8 cellular contexts compared by ENCODE assay signal in genomic region chr1:171644805-171645483, GRCh38. TPM values are rescaled to one million over a fixed set of nuclear protein-coding genes. Genes with fewer than 3 reads are reported as not detected.
DNase-seq lines count a peak whose midpoint lies in the region; ATAC-seq and TF ChIP-seq lines count a peak whose summit lies in the region.

No MANE protein-coding gene starts in this region.

- DNase-seq in BJ (ENCODE audit: low read depth) = peak; percentile 55
- peak; percentile 72 for DNase-seq in LoVo (ENCODE audit: low spot score)
- peak; percentile 80 for DNase-seq in RPMI7951 (ENCODE audit: low read depth)
- peak; percentile 63 for DNase-seq in activated T-helper 1 cell treated with anti-CD3 and anti-CD28 coated beads, Interleukin-12 subunit alpha, Interleukin-12 subunit beta, Interleukin-2, Interleukin-4 antibody, amounts not matched to agents 30 ng/mL and 10 ng/mL and 1 ng/mL, durations not matched to agents 14 hours and 24 hours and 36 hours (ENCODE audit: low spot score)
- DNase-seq in fibroblast of villous mesenchyme (ENCODE audit: low read depth) = peak; percentile 87

- H3K27me3 ChIP-seq in BJ (ENCODE audit: control insufficient read depth, insufficient read depth, low read length) (no peaks in the 10 kb centered on the region; the same call in 1 of the 2 replicates), neutrophil (no peaks in the 10 kb centered on the region), subcutaneous abdominal adipose tissue (ENCODE audit: control insufficient read depth in 5 of 5, insufficient read depth in 4 of 5, low read length in 5 of 5) (no peaks in the 10 kb centered on the region)

- no peaks in the 10 kb centered on the region for H3K9me3 Mint-ChIP-seq in activated T-helper 1 cell treated with anti-CD3 and anti-CD28 coated beads, Interleukin-12 subunit alpha, Interleukin-12 subunit beta, Interleukin-2, Interleukin-4 antibody, amounts not matched to agents 30 ng/mL and 10 ng/mL and 1 ng/mL, durations not matched to agents 14 hours and 24 hours and 36 hours

- H3K9ac ChIP-seq in subcutaneous abdominal adipose tissue (ENCODE audit: low read length in 5 of 5) = peak overlapping the region in 1 of 5 donors; percentile 2

- intact Hi-C loops in activated T-helper 1 cell treated with anti-CD3 and anti-CD28 coated beads, Interleukin-12 subunit alpha, Interleukin-12 subunit beta, Interleukin-2, Interleukin-4 antibody, amounts not matched to agents 30 ng/mL and 10 ng/mL and 1 ng/mL, durations not matched to agents 14 hours and 24 hours and 36 hours (cut with micrococcal nuclease) = loop anchor here (1.0 kb wide), 3 partner anchors 96 to 340 kb away; partner anchors contain the start of gene METTL13

- POLR2A ChIA-PET in BJ (lab: Charles Lee) = no interaction called here

- no peak overlapping the region for H3K4me3 ChIP-seq in BJ (ENCODE audit: low read depth, low read length)
- H3K4me3 ChIP-seq in fibroblast of villous mesenchyme (ENCODE audit: low read depth, low read length) = no peak overlapping the region
- H3K4me3 ChIP-seq in neutrophil (ENCODE audit: low read depth in 1 of 2, low read length in 1 of 2) = no peak overlapping the region
- peak overlapping the region in 1 of 5 donors; percentile 14 for H3K4me3 ChIP-seq in subcutaneous abdominal adipose tissue (ENCODE audit: low read depth in 1 of 5, low read length in 5 of 5)

- H3K4me3 Mint-ChIP-seq in activated T-helper 1 cell treated with anti-CD3 and anti-CD28 coated beads, Interleukin-12 subunit alpha, Interleukin-12 subunit beta, Interleukin-2, Interleukin-4 antibody, amounts not matched to agents 30 ng/mL and 10 ng/mL and 1 ng/mL, durations not matched to agents 14 hours and 24 hours and 36 hours = no peak overlapping the region

- ATAC-seq in GM19467 (IDR thresholded peaks at IDR 0.05; ENCODE audit: unreplicated experiment) = peak; percentile 79

- peak; percentile 86 for TF ChIP-seq CTCF in BJ (IDR thresholded peaks at IDR 0.05; ENCODE audit: insufficient read depth, low read depth, low read length)
- peak; percentile 90 for TF ChIP-seq CTCF in fibroblast of villous mesenchyme (IDR thresholded peaks at IDR 0.05; ENCODE audit: insufficient read depth, low read depth, low read length)
- no peak for TF ChIP-seq CTCF in neutrophil (IDR thresholded peaks at IDR 0.05)

- peak overlapping the region; percentile 71 for H3K27ac ChIP-seq in neutrophil
- peak overlapping the region; percentile 79 for H3K27ac ChIP-seq in subcutaneous abdominal adipose tissue (ENCODE audit: low read depth, low read length)

- H3K4me1 ChIP-seq in neutrophil (ENCODE audit: control insufficient read depth in 1 of 2, insufficient read depth in 1 of 2, low read depth in 1 of 2, low read length in 1 of 2) (peaks cover 38 to 47% of the 10 kb centered on the region in 2 experiments), subcutaneous abdominal adipose tissue (ENCODE audit: control insufficient read depth in 5 of 5, insufficient read depth in 5 of 5, low read length in 5 of 5) (peaks cover 9 to 29% (median 16%) of the 10 kb centered on the region in 5 donors)

- peaks cover 7% of the 10 kb centered on the region for H3K27me3 Mint-ChIP-seq in activated T-helper 1 cell treated with anti-CD3 and anti-CD28 coated beads, Interleukin-12 subunit alpha, Interleukin-12 subunit beta, Interleukin-2, Interleukin-4 antibody, amounts not matched to agents 30 ng/mL and 10 ng/mL and 1 ng/mL, durations not matched to agents 14 hours and 24 hours and 36 hours (ENCODE audit: insufficient read depth)

- no peaks in the 10 kb centered on the region for H3K36me3 Mint-ChIP-seq in activated T-helper 1 cell treated with anti-CD3 and anti-CD28 coated beads, Interleukin-12 subunit alpha, Interleukin-12 subunit beta, Interleukin-2, Interleukin-4 antibody, amounts not matched to agents 30 ng/mL and 10 ng/mL and 1 ng/mL, durations not matched to agents 14 hours and 24 hours and 36 hours (ENCODE audit: low read depth)

- H3K36me3 ChIP-seq in BJ (ENCODE audit: control insufficient read depth, insufficient read depth, low read length) (no peaks in the 10 kb centered on the region), neutrophil (no peaks in the 10 kb centered on the region), subcutaneous abdominal adipose tissue (ENCODE audit: control insufficient read depth in 5 of 5, insufficient read depth in 5 of 5, low read length in 5 of 5) (no peaks in the 10 kb centered on the region)

- H3K9me3 ChIP-seq in neutrophil (no peaks in the 10 kb centered on the region), subcutaneous abdominal adipose tissue (ENCODE audit: control insufficient read depth in 5 of 5, low read length in 5 of 5) (no peaks in the 10 kb centered on the region)

- H3K27ac Mint-ChIP-seq in activated T-helper 1 cell treated with anti-CD3 and anti-CD28 coated beads, Interleukin-12 subunit alpha, Interleukin-12 subunit beta, Interleukin-2, Interleukin-4 antibody, amounts not matched to agents 30 ng/mL and 10 ng/mL and 1 ng/mL, durations not matched to agents 14 hours and 24 hours and 36 hours = no peak overlapping the region

- CTCF ChIA-PET in BJ (lab: Yijun Ruan, JAX) = interaction anchor here (0.6 to 5.7 kb wide), 43 partner anchors 9 to 816 kb away, joined by 3 to 118 read pairs (median 4); partner anchors contain the start of genes METTL13, MYOCOS and VAMP4

- peaks cover 10% of the 10 kb centered on the region for H3K4me1 Mint-ChIP-seq in activated T-helper 1 cell treated with anti-CD3 and anti-CD28 coated beads, Interleukin-12 subunit alpha, Interleukin-12 subunit beta, Interleukin-2, Interleukin-4 antibody, amounts not matched to agents 30 ng/mL and 10 ng/mL and 1 ng/mL, durations not matched to agents 14 hours and 24 hours and 36 hours (ENCODE audit: low read depth)

RNA-seq across cellular contexts. Expression of gene MYOC, which starts 7.5 kb away (rescaled TPM):
- 0.05 TPM in 1 of 2 replicates, not detected in the other for polyA plus RNA-seq in BJ (2011; rRNA removed)
- not detected in 2 replicates for polyA minus RNA-seq in BJ (2011; rRNA and poly(A)+ RNA removed)
- total RNA-seq in RPMI7951 (2014; rRNA removed; shearing (Covaris generic)) = not detected in 2 replicates
- total RNA-seq in activated T-helper 1 cell treated with anti-CD3 and anti-CD28 coated beads, Interleukin-12 subunit alpha, Interleukin-12 subunit beta, Interleukin-2, Interleukin-4 antibody, amounts not matched to agents 30 ng/mL and 10 ng/mL and 1 ng/mL, durations not matched to agents 14 hours and 24 hours and 36 hours = not detected in 2 replicates
- not detected in 2 replicates for total RNA-seq in fibroblast of villous mesenchyme

RNA-seq across cellular contexts. Expression of gene MYOCOS, which starts 22.9 kb away (rescaled TPM):
- polyA plus RNA-seq in BJ (2011; rRNA removed) = not detected in 2 replicates
- polyA minus RNA-seq in BJ (2011; rRNA and poly(A)+ RNA removed) = not detected in 2 replicates
- total RNA-seq in RPMI7951 (2014; rRNA removed; shearing (Covaris generic)) = not detected in 2 replicates
- 0.08 and 0.10 TPM in 2 replicates for total RNA-seq in activated T-helper 1 cell treated with anti-CD3 and anti-CD28 coated beads, Interleukin-12 subunit alpha, Interleukin-12 subunit beta, Interleukin-2, Interleukin-4 antibody, amounts not matched to agents 30 ng/mL and 10 ng/mL and 1 ng/mL, durations not matched to agents 14 hours and 24 hours and 36 hours
- under 0.01 TPM in 1 of 2 replicates, not detected in the other for total RNA-seq in fibroblast of villous mesenchyme
